15 cellular contexts compared by ENCODE assay signal in the genomic region with DNA sequence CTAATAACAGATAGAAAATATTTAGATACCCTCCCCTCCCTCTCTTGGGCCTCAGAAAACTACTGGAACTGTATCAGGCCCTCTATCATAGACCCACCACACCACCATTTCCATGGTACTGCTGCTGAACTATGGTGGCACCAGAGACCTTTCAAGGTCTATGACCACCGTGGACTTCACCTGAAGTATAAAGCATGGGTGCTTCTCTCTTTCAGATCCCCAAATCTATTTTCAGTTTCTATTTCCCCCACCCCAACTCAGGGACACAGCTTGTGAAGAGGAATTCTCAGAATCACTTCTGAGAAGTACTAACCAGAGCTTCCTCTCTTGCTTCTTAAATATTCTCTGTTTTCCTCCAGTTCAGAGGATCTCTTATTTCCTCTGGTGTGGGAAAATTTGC.
DNase-seq lines count a peak whose midpoint lies in the region; ATAC-seq, FAIRE-seq and TF ChIP-seq lines count a peak whose summit lies in the region.
"Had no signal": no experiment of that assay in that cellular context is flagged by ENCODE, and none has a peak within 500 bp of the region (broad histone marks: within the 10 kb centered on the region; RNA-seq: fewer than 3 reads in every experiment).

No MANE protein-coding gene starts in this region.

- H3K4me1 ChIP-seq in uterus, result no peaks in the 10 kb centered on the region
- H3K4me1 ChIP-seq: right atrium auricular region, SJSA1, suprapubic skin had no signal

- H3K4me1 Mint-ChIP-seq in stimulated activated memory B cell treated with anti-CD40 and anti-IgM and Interleukin-4, amounts not matched to agents 10 μg/mL and 1 μg/mL and 100 μg/mL, for 72 hours, result peaks cover 36% of the 10 kb centered on the region

- H3K36me3 Mint-ChIP-seq in stimulated activated memory B cell treated with anti-CD40 and anti-IgM and Interleukin-4, amounts not matched to agents 10 μg/mL and 1 μg/mL and 100 μg/mL, for 72 hours, result no peaks in the 10 kb centered on the region

- FAIRE-seq in GM19239 (lab: Jason Lieb, UNC), result peak; percentile 98
- FAIRE-seq: H1 had no signal

- no peak overlapping the region for H3K4me3 ChIP-seq in uterus
- H3K4me3 ChIP-seq: right atrium auricular region, SJSA1, suprapubic skin had no signal

- H3K9me3 Mint-ChIP-seq in stimulated activated memory B cell treated with anti-CD40 and anti-IgM and Interleukin-4, amounts not matched to agents 10 μg/mL and 1 μg/mL and 100 μg/mL, for 72 hours, result peaks cover 2% of the 10 kb centered on the region

- no peaks in the 10 kb centered on the region for H3K27me3 Mint-ChIP-seq in stimulated activated memory B cell treated with anti-CD40 and anti-IgM and Interleukin-4, amounts not matched to agents 10 μg/mL and 1 μg/mL and 100 μg/mL, for 72 hours

- H3K9me3 ChIP-seq in uterus, result no peaks in the 10 kb centered on the region
- H3K9me3 ChIP-seq: right atrium auricular region, SJSA1, suprapubic skin had no signal

- intact Hi-C loops in uterus (cut with DNase I; ENCODE audit: low total_unique reads) (no loop called here), head of caudate nucleus (cut with DNase I) (no loop called here)

- TF ChIP-seq POLR2A in uterus (IDR thresholded peaks at IDR 0.05), result no peak

- no peak overlapping the region for H3K4me3 Mint-ChIP-seq in stimulated activated memory B cell treated with anti-CD40 and anti-IgM and Interleukin-4, amounts not matched to agents 10 μg/mL and 1 μg/mL and 100 μg/mL, for 72 hours

- no peak overlapping the region for H3K27ac ChIP-seq in uterus
- H3K27ac ChIP-seq: right atrium auricular region, SJSA1, suprapubic skin had no signal

- H3K27ac Mint-ChIP-seq in stimulated activated memory B cell treated with anti-CD40 and anti-IgM and Interleukin-4, amounts not matched to agents 10 μg/mL and 1 μg/mL and 100 μg/mL, for 72 hours, result peak overlapping the region; percentile 83

- TF ChIP-seq CTCF in uterus (IDR thresholded peaks at IDR 0.05), result no peak

- DNase-seq in GM19239 (ENCODE audit: insufficient read length, low spot score) (no peak), uterus (no peak), head of caudate nucleus (no peak)
- DNase-seq: activated T-cell treated with anti-CD3 and anti-CD28 coated beads for 4 hours, COR-L47, NCI-H1436, NCI-H526 treated with DMSO at 0.1 percent for 48 hours had no signal

- ATAC-seq in HG02623 (IDR thresholded peaks at IDR 0.05; ENCODE audit: unreplicated experiment) (peak; percentile 57), HG03342 (IDR thresholded peaks at IDR 0.05; ENCODE audit: unreplicated experiment) (peak; percentile 73), esophagus mucosa (no peak)
- ATAC-seq in stimulated activated memory B cell treated with anti-CD40 and anti-IgM and Interleukin-4, amounts not matched to agents 10 μg/mL and 1 μg/mL and 100 μg/mL, for 72 hours, result peak; percentile 92

- H3K27me3 ChIP-seq in uterus, result no peaks in the 10 kb centered on the region
- H3K27me3 ChIP-seq: right atrium auricular region, SJSA1, suprapubic skin had no signal

- no peaks in the 10 kb centered on the region for H3K36me3 ChIP-seq in uterus
- H3K36me3 ChIP-seq: right atrium auricular region, SJSA1, suprapubic skin had no signal
